Comparison of ENCODE assay signal across 11 cellular contexts in the genomic region with DNA sequence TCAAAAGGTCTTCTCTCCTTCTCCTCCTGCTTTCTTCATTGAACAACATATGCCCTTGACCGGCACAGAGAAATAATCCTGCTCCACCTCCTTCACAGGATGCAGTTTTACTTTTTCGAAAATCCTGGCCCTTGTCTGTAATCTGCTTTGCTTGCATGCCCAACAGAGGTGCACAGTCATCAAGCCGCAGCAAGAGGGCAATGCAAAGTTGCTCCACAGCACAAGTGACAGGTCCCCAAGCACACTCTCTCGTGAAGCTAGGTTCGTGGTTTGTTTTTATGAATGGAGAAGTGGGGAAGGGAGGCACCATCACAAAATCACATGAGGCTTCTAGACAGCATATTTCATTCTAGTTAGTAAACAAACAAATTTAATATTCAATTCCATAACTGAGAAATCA.
DNase-seq lines count a peak whose midpoint lies in the region; ATAC-seq and FAIRE-seq lines count a peak whose summit lies in the region.
"Had no signal": no experiment of that assay in that cellular context is flagged by ENCODE, and none has a peak within 500 bp of the region (broad histone marks: within the 10 kb centered on the region; RNA-seq: fewer than 3 reads in every experiment).

No MANE protein-coding gene starts in this region.

- ATAC-seq in GM18858 (IDR thresholded peaks at IDR 0.05; ENCODE audit: unreplicated experiment) (peak; percentile 34), GM21619 (IDR thresholded peaks at IDR 0.05; ENCODE audit: unreplicated experiment) (peak; percentile 47), GM18520 (IDR thresholded peaks at IDR 0.05; ENCODE audit: unreplicated experiment) (no peak), HG03045 (IDR thresholded peaks at IDR 0.05; ENCODE audit: unreplicated experiment) (no peak)
- ATAC-seq: left cardiac atrium had no signal

- DNase-seq in Kasumi-1 (lab: John Stamatoyannopoulos, UW): peak; percentile 42 to 46
- DNase-seq in left kidney (ENCODE audit: low read depth, low spot score): peak; percentile 53
- DNase-seq in activated T-cell treated with anti-CD3 and anti-CD28 coated beads, Interleukin-2, amount 50 U/mL, for 48 hours: no peak
- DNase-seq in GM19239 (ENCODE audit: insufficient read length, low spot score): no peak
- DNase-seq: central memory CD4-positive, alpha-beta T cell; left cardiac atrium; NCI-H226 had no signal

- FAIRE-seq in GM19239 (lab: Jason Lieb, UNC): no peak

Comparison
In these comparisons a context has a peak if more than half of its experiments do, and no peak if none do; other contexts are left out.
1. ATAC-seq: peak in GM18858 (single experiment) and GM21619 (single experiment); none in GM18520 (single experiment) and HG03045 (single experiment).
2. DNase-seq: peak in Kasumi-1 (2 of 2) and left kidney (single experiment); none in activated T-cell treated with anti-CD3 and anti-CD28 coated beads, Interleukin-2, amount 50 U/mL, for 48 hours (0 of 2) and GM19239 (single experiment).